In the genomic region with DNA sequence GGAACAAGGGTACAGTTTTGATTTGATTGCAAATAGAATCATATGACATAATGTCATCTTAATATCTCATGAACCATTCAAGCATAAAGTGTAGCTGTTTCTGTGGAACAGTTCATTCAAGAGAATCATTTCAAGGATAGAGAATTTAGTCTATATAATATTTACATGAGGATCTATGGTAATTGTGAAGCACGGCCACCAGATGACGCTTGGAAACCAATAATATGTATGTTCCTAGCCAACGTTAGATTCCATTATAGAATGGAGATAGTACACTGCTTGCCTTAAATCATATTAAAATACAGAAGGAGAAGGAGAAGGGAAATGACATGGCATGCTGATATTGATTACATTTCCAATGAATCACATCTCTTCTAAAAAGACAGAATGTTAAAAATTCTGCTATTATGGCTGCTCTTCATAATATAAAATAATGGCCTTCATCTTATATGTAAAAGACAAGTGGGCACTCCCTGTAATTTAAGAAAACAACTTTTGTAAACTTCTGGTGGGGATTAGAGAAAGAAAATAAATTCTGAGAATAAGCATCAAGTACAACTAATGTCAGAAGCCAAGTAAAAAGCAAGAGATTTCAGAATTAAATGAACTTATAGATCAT, we compare ENCODE assay signal across 9 cellular contexts.
DNase-seq lines count a peak whose midpoint lies in the region; ATAC-seq, FAIRE-seq and TF ChIP-seq lines count a peak whose summit lies in the region.
"Had no signal": no experiment of that assay in that cellular context is flagged by ENCODE, and none has a peak within 500 bp of the region (broad histone marks: within the 10 kb centered on the region; RNA-seq: fewer than 3 reads in every experiment).

No MANE protein-coding gene starts in this region.

- peak overlapping the region; percentile 9 for H3K9ac ChIP-seq in skeletal muscle satellite cell (ENCODE audit: low read depth, low read length)

- H3K27ac Mint-ChIP-seq in activated CD4-positive, alpha-beta T cell treated with anti-CD3 and anti-CD28 coated beads, Interleukin-2, amount 10 ng/mL, durations not matched to agents 7 days and 5 days, result no peak overlapping the region
- H3K27ac Mint-ChIP-seq: CD4-positive, CD25-positive, alpha-beta regulatory T cell had no signal

- DNase-seq in NCI-H2196 (lab: John Stamatoyannopoulos, UW; ENCODE audit: unreplicated experiment) (peak; percentile 24), NCI-H2196 treated with DMSO at 0.1 percent for 48 hours (lab: John Stamatoyannopoulos, UW; ENCODE audit: unreplicated experiment) (no peak), NCI-H2171 (lab: John Stamatoyannopoulos, UW) (peak; percentile 61), bronchial epithelial cell (ENCODE audit: low read depth) (peak; percentile 41)
- no peak for DNase-seq in activated CD4-positive, alpha-beta T cell treated with anti-CD3 and anti-CD28 coated beads, Interleukin-2, amount 10 ng/mL, durations not matched to agents 7 days and 5 days
- DNase-seq: CD4-positive, CD25-positive, alpha-beta regulatory T cell had no signal

- H3K4me3 ChIP-seq in bronchial epithelial cell (ENCODE audit: low read depth, low read length) (no peak overlapping the region), skeletal muscle satellite cell (ENCODE audit: low read length) (no peak overlapping the region)

- peak; percentile 52 for TF ChIP-seq CTCF in bronchial epithelial cell (IDR thresholded peaks at IDR 0.05; ENCODE audit: insufficient read depth, low read length, severe bottlenecking)

- H3K4me1 Mint-ChIP-seq in activated CD4-positive, alpha-beta T cell treated with anti-CD3 and anti-CD28 coated beads, Interleukin-2, amount 10 ng/mL, durations not matched to agents 7 days and 5 days, result no peaks in the 10 kb centered on the region
- H3K4me1 Mint-ChIP-seq: CD4-positive, CD25-positive, alpha-beta regulatory T cell had no signal

- H3K36me3 Mint-ChIP-seq in activated CD4-positive, alpha-beta T cell treated with anti-CD3 and anti-CD28 coated beads, Interleukin-2, amount 10 ng/mL, durations not matched to agents 7 days and 5 days (ENCODE audit: low read depth), result no peaks in the 10 kb centered on the region
- H3K36me3 Mint-ChIP-seq: CD4-positive, CD25-positive, alpha-beta regulatory T cell had no signal

- no peak for FAIRE-seq in bronchial epithelial cell (lab: Jason Lieb, UNC)

- ATAC-seq in HG02610 (IDR thresholded peaks at IDR 0.05; ENCODE audit: unreplicated experiment), result no peak
- ATAC-seq in HG03521 (IDR thresholded peaks at IDR 0.05; ENCODE audit: unreplicated experiment), result no peak

- no peaks in the 10 kb centered on the region for H3K27me3 Mint-ChIP-seq in activated CD4-positive, alpha-beta T cell treated with anti-CD3 and anti-CD28 coated beads, Interleukin-2, amount 10 ng/mL, durations not matched to agents 7 days and 5 days
- H3K27me3 Mint-ChIP-seq: CD4-positive, CD25-positive, alpha-beta regulatory T cell had no signal

- no peak overlapping the region for H3K4me2 ChIP-seq in skeletal muscle satellite cell (ENCODE audit: low read length)

- no peak overlapping the region for H3K4me3 Mint-ChIP-seq in activated CD4-positive, alpha-beta T cell treated with anti-CD3 and anti-CD28 coated beads, Interleukin-2, amount 10 ng/mL, durations not matched to agents 7 days and 5 days
- H3K4me3 Mint-ChIP-seq: CD4-positive, CD25-positive, alpha-beta regulatory T cell had no signal

- no peaks in the 10 kb centered on the region for H3K27me3 ChIP-seq in bronchial epithelial cell (ENCODE audit: control insufficient read depth, insufficient read depth, low read length)
- no peaks in the 10 kb centered on the region for H3K27me3 ChIP-seq in skeletal muscle satellite cell (ENCODE audit: control insufficient read depth, insufficient read depth, low read length)

- CTCF ChIA-PET in activated CD4-positive, alpha-beta T cell treated with anti-CD3 and anti-CD28 coated beads, Interleukin-2, amount 10 ng/mL, durations not matched to agents 7 days and 5 days (lab: Charles Lee), result no interaction called here

- no peaks in the 10 kb centered on the region for H3K9me3 ChIP-seq in skeletal muscle satellite cell (replicated peaks; ENCODE audit: low read length)

- POLR2A ChIA-PET in activated CD4-positive, alpha-beta T cell treated with anti-CD3 and anti-CD28 coated beads, Interleukin-2, amount 10 ng/mL, durations not matched to agents 7 days and 5 days (lab: Charles Lee), result no interaction called here

- peaks cover 29% of the 10 kb centered on the region for H3K4me1 ChIP-seq in skeletal muscle satellite cell (ENCODE audit: control insufficient read depth, insufficient read depth, low read length)

- H3K9me3 Mint-ChIP-seq in activated CD4-positive, alpha-beta T cell treated with anti-CD3 and anti-CD28 coated beads, Interleukin-2, amount 10 ng/mL, durations not matched to agents 7 days and 5 days, result no peaks in the 10 kb centered on the region

- H3K36me3 ChIP-seq in bronchial epithelial cell (ENCODE audit: control insufficient read depth, insufficient read depth, low read length) (no peaks in the 10 kb centered on the region), skeletal muscle satellite cell (ENCODE audit: insufficient read depth, low read length) (peaks cover 69% of the 10 kb centered on the region)

Comparison
In these comparisons a context has a peak if more than half of its experiments do, and no peak if none do; other contexts are left out.
1. DNase-seq: peak in NCI-H2196 (single experiment), NCI-H2171 (single experiment) and bronchial epithelial cell (single experiment); none in NCI-H2196 treated with DMSO at 0.1 percent for 48 hours (single experiment) and activated CD4-positive, alpha-beta T cell treated with anti-CD3 and anti-CD28 coated beads, Interleukin-2, amount 10 ng/mL, durations not matched to agents 7 days and 5 days (single experiment).